Comparison of ENCODE assay signal across 34 cellular contexts in genomic region chr9:87084407-87084806, GRCh38.
"Had no signal": no experiment of that assay in that cellular context is flagged by ENCODE, and none has a peak within 500 bp of the region (broad histone marks: within the 10 kb centered on the region; RNA-seq: fewer than 3 reads in every experiment).

No MANE protein-coding gene starts in this region.

- ATAC-seq: activated CD4-positive, alpha-beta T cell treated with anti-CD3 and anti-CD28 coated beads for 36 hours; activated CD4-positive, CD25-positive, alpha-beta regulatory T cell treated with anti-CD3 and anti-CD28 coated beads, Interleukin-2, amount 50 U/mL, for 24 hours; activated T-cell treated with anti-CD3 and anti-CD28 coated beads, Interleukin-2, amount 50 U/mL, for 72 hours; gastroesophageal sphincter; T-helper 17 cell had no signal

- FAIRE-seq: astrocyte, bronchial epithelial cell, colon, endometrium, endothelial cell of umbilical vein had no signal

- H3K27ac Mint-ChIP-seq: activated B cell treated with CpG ODN at 0.5 μM for 24 hours; activated CD4-positive, alpha-beta memory T cell treated with anti-CD3 and anti-CD28 coated beads, Interleukin-2, amount 10 ng/mL, durations not matched to agents 7 days and 5 days; activated CD4-positive, alpha-beta T cell treated with anti-CD3 and anti-CD28 coated beads for 36 hours; activated CD4-positive, alpha-beta T cell treated with anti-CD3 and anti-CD28 coated beads, Interleukin-2, amount 10 ng/mL, durations not matched to agents 7 days and 5 days; activated naive CD8-positive, alpha-beta T cell; activated T-cell treated with anti-CD3 and anti-CD28 coated beads, Interleukin-2, amount 50 U/mL, for 24 hours; activated T-cell treated with anti-CD3 and anti-CD28 coated beads, Interleukin-2, amount 50 U/mL, for 72 hours; T-helper 17 cell; T-helper 2 cell treated with Interferon-gamma antibody and Interleukin-4, amounts not matched to agents 5 μg/mL and 100 μg/mL, for 36 hours had no signal

- DNase-seq: activated B cell treated with CpG ODN at 0.5 μM for 24 hours; activated CD4-positive, alpha-beta memory T cell treated with anti-CD3 and anti-CD28 coated beads, Interleukin-2, amount 10 ng/mL, durations not matched to agents 7 days and 5 days; activated CD4-positive, alpha-beta T cell treated with anti-CD3 and anti-CD28 coated beads for 36 hours; activated CD4-positive, alpha-beta T cell treated with anti-CD3 and anti-CD28 coated beads, Interleukin-2, amount 10 ng/mL, durations not matched to agents 7 days and 5 days; activated CD4-positive, alpha-beta T cell treated with anti-CD3 and anti-CD28 coated beads, Interleukin-2, amount 50 U/mL, for 4 hours; activated CD8-positive, alpha-beta memory T cell treated with anti-CD3 and anti-CD28 coated beads, Interleukin-2, amount 50 U/mL, for 48 hours; activated effector memory CD4-positive, alpha-beta T cell treated with Interleukin-2 at 50 U/mL for 16 hours; activated gamma-delta T cell treated with Interleukin-2 at 50 U/mL for 16 hours; activated naive CD4-positive, alpha-beta T cell treated with anti-CD3 and anti-CD28 coated beads, Interleukin-2, amount 50 U/mL, for 16 hours; activated naive CD4-positive, alpha-beta T cell treated with Interleukin-2 at 50 U/mL for 16 hours; activated T-cell treated with anti-CD3 and anti-CD28 coated beads for 4 hours; activated T-cell treated with anti-CD3 and anti-CD28 coated beads, Interleukin-2, amount 50 U/mL, for 24 hours; activated T-cell treated with anti-CD3 and anti-CD28 coated beads, Interleukin-2, amount 50 U/mL, for 72 hours; amniotic stem cell; anterior cingulate cortex; brain microvascular endothelial cell; effector CD8-positive, alpha-beta T cell; esophagus squamous epithelium; foreskin melanocyte; T-helper 1 cell; T-helper 17 cell; T1000; WERI-Rb-1 had no signal

- H3K4me3 ChIP-seq: esophagus squamous epithelium, gastroesophageal sphincter had no signal

- H3K36me3 Mint-ChIP-seq: activated naive CD8-positive, alpha-beta T cell had no signal

- H3K36me3 ChIP-seq: brain microvascular endothelial cell, esophagus squamous epithelium, gastroesophageal sphincter, WERI-Rb-1 had no signal

- H3K9me3 ChIP-seq: esophagus squamous epithelium, gastroesophageal sphincter had no signal

- H3K9me3 Mint-ChIP-seq: activated B cell treated with CpG ODN at 0.5 μM for 24 hours; activated CD4-positive, alpha-beta memory T cell treated with anti-CD3 and anti-CD28 coated beads, Interleukin-2, amount 10 ng/mL, durations not matched to agents 7 days and 5 days; activated CD4-positive, alpha-beta T cell treated with anti-CD3 and anti-CD28 coated beads, Interleukin-2, amount 10 ng/mL, durations not matched to agents 7 days and 5 days; activated T-cell treated with anti-CD3 and anti-CD28 coated beads, Interleukin-2, amount 50 U/mL, for 24 hours; activated T-cell treated with anti-CD3 and anti-CD28 coated beads, Interleukin-2, amount 50 U/mL, for 72 hours; central memory CD8-positive, alpha-beta T cell had no signal

- H3K27me3 Mint-ChIP-seq: activated B cell treated with CpG ODN at 0.5 μM for 24 hours; activated CD4-positive, alpha-beta memory T cell treated with anti-CD3 and anti-CD28 coated beads, Interleukin-2, amount 10 ng/mL, durations not matched to agents 7 days and 5 days had no signal

- H3K4me1 ChIP-seq: esophagus squamous epithelium had no signal

- H3K27ac ChIP-seq: brain microvascular endothelial cell, epithelial cell of prostate, esophagus squamous epithelium, gastroesophageal sphincter, WERI-Rb-1 had no signal

- H3K27me3 ChIP-seq: brain microvascular endothelial cell, esophagus squamous epithelium, gastroesophageal sphincter had no signal

- H3K4me3 Mint-ChIP-seq: activated B cell treated with CpG ODN at 0.5 μM for 24 hours; activated CD4-positive, alpha-beta memory T cell treated with anti-CD3 and anti-CD28 coated beads, Interleukin-2, amount 10 ng/mL, durations not matched to agents 7 days and 5 days; activated CD4-positive, alpha-beta T cell treated with anti-CD3 and anti-CD28 coated beads for 36 hours; activated CD4-positive, alpha-beta T cell treated with anti-CD3 and anti-CD28 coated beads, Interleukin-2, amount 10 ng/mL, durations not matched to agents 7 days and 5 days; activated naive CD8-positive, alpha-beta T cell; activated T-cell treated with anti-CD3 and anti-CD28 coated beads, Interleukin-2, amount 50 U/mL, for 24 hours; activated T-cell treated with anti-CD3 and anti-CD28 coated beads, Interleukin-2, amount 50 U/mL, for 72 hours; central memory CD8-positive, alpha-beta T cell; T-helper 17 cell; T-helper 2 cell treated with Interferon-gamma antibody and Interleukin-4, amounts not matched to agents 5 μg/mL and 100 μg/mL, for 36 hours had no signal

- H3K4me1 Mint-ChIP-seq: activated B cell treated with CpG ODN at 0.5 μM for 24 hours; activated CD4-positive, alpha-beta memory T cell treated with anti-CD3 and anti-CD28 coated beads, Interleukin-2, amount 10 ng/mL, durations not matched to agents 7 days and 5 days; activated CD4-positive, alpha-beta T cell treated with anti-CD3 and anti-CD28 coated beads for 36 hours; activated CD4-positive, alpha-beta T cell treated with anti-CD3 and anti-CD28 coated beads, Interleukin-2, amount 10 ng/mL, durations not matched to agents 7 days and 5 days; central memory CD8-positive, alpha-beta T cell; T-helper 17 cell had no signal
